1 cellular context compared by ENCODE assay signal in the genomic region with DNA sequence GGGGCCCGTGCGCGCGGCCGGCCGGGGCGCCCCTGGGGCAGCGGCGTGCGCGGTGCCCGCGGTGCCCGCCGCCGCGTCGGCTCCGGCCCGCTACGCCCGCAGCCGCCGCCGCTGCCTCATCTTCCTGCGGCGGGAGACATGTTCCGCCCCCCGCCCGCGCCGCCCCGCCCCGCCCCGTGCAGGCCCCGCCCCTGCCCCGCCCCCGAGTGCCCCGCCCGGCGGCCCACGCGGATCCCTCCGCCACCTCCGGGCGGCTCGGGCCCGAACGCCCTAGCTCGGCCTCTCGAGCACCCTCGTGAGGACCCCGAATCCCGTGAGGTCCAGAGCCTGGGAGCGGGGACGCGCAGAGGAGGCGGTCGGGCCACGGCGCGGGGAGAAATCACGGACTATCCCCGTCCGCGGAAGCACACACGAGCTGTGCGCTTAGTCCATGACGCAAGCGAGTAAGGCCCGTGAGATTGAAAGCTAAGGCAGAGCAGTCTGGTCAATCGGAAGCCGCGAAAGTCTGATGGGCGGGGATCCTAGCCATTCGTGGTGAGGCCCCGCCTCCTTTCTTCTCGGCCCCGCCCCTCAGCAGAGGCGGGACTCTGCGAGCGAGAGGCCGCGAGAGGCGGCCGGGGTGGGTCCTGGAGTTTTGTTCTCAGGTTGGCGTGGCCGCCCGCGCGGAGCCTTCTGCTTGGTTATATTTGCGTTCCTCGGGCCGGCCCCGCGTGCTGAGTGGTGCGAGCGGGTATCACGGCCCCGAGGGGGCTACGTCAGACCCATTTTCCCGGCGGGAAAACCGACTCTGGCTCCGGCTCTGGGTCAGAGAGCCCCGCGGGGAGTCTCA.
A peak's percentile ranks its signal among the peaks of the same experiment; 100 is the strongest.
TF ChIP-seq lines count a peak whose summit lies in the region.

A gene (minus strand): TSS at position 145 of the 829 bp plus-strand sequence. CDS start 2,367 bp downstream, outside the sequence.

TF ChIP-seq in GM12878, 131 proteins besides CTCF, POLR2A, EP300 and RAD21 (continued from another document and continues in another):
- TF ChIP-seq, protein P1, sequence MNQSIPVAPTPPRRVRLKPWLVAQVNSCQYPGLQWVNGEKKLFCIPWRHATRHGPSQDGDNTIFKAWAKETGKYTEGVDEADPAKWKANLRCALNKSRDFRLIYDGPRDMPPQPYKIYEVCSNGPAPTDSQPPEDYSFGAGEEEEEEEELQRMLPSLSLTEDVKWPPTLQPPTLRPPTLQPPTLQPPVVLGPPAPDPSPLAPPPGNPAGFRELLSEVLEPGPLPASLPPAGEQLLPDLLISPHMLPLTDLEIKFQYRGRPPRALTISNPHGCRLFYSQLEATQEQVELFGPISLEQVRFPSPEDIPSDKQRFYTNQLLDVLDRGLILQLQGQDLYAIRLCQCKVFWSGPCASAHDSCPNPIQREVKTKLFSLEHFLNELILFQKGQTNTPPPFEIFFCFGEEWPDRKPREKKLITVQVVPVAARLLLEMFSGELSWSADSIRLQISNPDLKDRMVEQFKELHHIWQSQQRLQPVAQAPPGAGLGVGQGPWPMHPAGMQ (IDR thresholded peaks at IDR 0.05; ENCODE audit: borderline replicate concordance): no peak
- TF ChIP-seq NBN (IDR thresholded peaks at IDR 0.05) (peak; percentile 96), HDGF (IDR thresholded peaks at IDR 0.05) (0 out of 2 replicates have a peak, but pooled peaks have one; percentile 67), ZNF384 (IDR thresholded peaks at IDR 0.05; ENCODE audit: borderline replicate concordance, low read depth, low read length) (no peak), POU2F2 (IDR thresholded peaks at IDR 0.05; ENCODE audit: borderline replicate concordance, low read depth, low read length) (peak; percentile 36; the same call in 1 of the 3 replicates), CBX3 (IDR thresholded peaks at IDR 0.05; ENCODE audit: borderline replicate concordance, low read depth) (no peak), PAX8 (IDR thresholded peaks at IDR 0.05) (no peak), SREBF2 (IDR thresholded peaks at IDR 0.05; ENCODE audit: low read length) (no peak), KDM1A (IDR thresholded peaks at IDR 0.05; ENCODE audit: borderline replicate concordance) (no peak), EGR1 (IDR thresholded peaks at IDR 0.05; ENCODE audit: borderline replicate concordance in 1 of 2, low read depth in 2 of 2, low read length in 2 of 2) (peak in 1 of 2 experiments; percentile 55; a peak in 2 of 3 replicates), BRCA1 (IDR thresholded peaks at IDR 0.05; ENCODE audit: low read depth, low read length) (peak; percentile 47; the same call in 1 of the 2 replicates), ZNF207 (IDR thresholded peaks at IDR 0.05; ENCODE audit: borderline replicate concordance) (peak; percentile 76; the same call in 1 of the 2 replicates), POLR2AphosphoS2 (IDR thresholded peaks at IDR 0.05; ENCODE audit: low read depth, low read length) (no peak), WRNIP1 (IDR thresholded peaks at IDR 0.05; ENCODE audit: borderline replicate concordance, low read depth, low read length) (no peak), JUND (IDR thresholded peaks at IDR 0.05; ENCODE audit: low read depth, low read length) (no peak), NR2F1 (conservative IDR thresholded peaks at IDR 0.05) (no peak; the same call in 1 of the 2 replicates), IKZF1 (conservative IDR thresholded peaks at IDR 0.05) (peak; percentile 97), RUNX3 (IDR thresholded peaks at IDR 0.05; ENCODE audit: low read length) (peak; percentile 59), DPF2 (IDR thresholded peaks at IDR 0.05) (peak; percentile 100), CBFB (IDR thresholded peaks at IDR 0.05; ENCODE audit: low read depth) (peak; percentile 90), CREB1 (IDR thresholded peaks at IDR 0.05; ENCODE audit: low read depth) (peak; percentile 99), SMAD5 (IDR thresholded peaks at IDR 0.05; ENCODE audit: low read depth) (no peak), TCF12 (IDR thresholded peaks at IDR 0.05; ENCODE audit: low read depth, low read length) (0 out of 2 replicates have a peak, but pooled peaks have one; percentile 38), HDAC2 (IDR thresholded peaks at IDR 0.05) (no peak), GABPA (IDR thresholded peaks at IDR 0.05; ENCODE audit: low read depth) (no peak), TCF7 (IDR thresholded peaks at IDR 0.05; ENCODE audit: borderline replicate concordance) (no peak), ZNF24 (IDR thresholded peaks at IDR 0.05) (no peak), CHD1 (IDR thresholded peaks at IDR 0.05; ENCODE audit: low read depth, low read length) (peak; percentile 43; the same call in 1 of the 2 replicates), STAT3 (IDR thresholded peaks at IDR 0.05; ENCODE audit: low read depth, low read length) (no peak), CBX5 (IDR thresholded peaks at IDR 0.05; ENCODE audit: low read depth) (no peak), SMC3 (IDR thresholded peaks at IDR 0.05; ENCODE audit: borderline replicate concordance, low read length) (no peak), BHLHE40 (IDR thresholded peaks at IDR 0.05; ENCODE audit: borderline replicate concordance in 1 of 2, low read depth in 2 of 2, low read length in 1 of 2) (peak in 1 of 2 experiments; percentile 90; a peak in 2 of 4 replicates), EED (IDR thresholded peaks at IDR 0.05; ENCODE audit: low read depth) (peak; percentile 82), FOXM1 (IDR thresholded peaks at IDR 0.05; ENCODE audit: low read depth, low read length) (no peak)
- TF ChIP-seq, protein P2, sequence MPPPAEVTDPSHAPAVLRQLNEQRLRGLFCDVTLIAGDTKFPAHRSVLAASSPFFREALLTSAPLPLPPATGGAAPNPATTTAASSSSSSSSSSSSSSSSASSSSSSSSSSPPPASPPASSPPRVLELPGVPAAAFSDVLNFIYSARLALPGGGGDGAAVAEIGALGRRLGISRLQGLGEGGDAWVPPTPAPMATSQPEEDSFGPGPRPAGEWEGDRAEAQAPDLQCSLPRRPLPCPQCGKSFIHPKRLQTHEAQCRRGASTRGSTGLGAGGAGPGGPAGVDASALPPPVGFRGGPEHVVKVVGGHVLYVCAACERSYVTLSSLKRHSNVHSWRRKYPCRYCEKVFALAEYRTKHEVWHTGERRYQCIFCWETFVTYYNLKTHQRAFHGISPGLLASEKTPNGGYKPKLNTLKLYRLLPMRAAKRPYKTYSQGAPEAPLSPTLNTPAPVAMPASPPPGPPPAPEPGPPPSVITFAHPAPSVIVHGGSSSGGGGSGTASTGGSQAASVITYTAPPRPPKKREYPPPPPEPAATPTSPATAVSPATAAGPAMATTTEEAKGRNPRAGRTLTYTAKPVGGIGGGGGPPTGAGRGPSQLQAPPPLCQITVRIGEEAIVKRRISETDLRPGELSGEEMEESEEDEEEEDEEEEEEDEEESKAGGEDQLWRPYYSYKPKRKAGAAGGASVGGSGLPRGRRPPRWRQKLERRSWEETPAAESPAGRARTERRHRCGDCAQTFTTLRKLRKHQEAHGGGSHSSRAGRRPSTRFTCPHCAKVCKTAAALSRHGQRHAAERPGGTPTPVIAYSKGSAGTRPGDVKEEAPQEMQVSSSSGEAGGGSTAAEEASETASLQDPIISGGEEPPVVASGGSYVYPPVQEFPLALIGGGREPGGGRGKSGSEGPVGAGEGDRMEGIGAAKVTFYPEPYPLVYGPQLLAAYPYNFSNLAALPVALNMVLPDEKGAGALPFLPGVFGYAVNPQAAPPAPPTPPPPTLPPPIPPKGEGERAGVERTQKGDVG (CRISPR knock-in tag; IDR thresholded peaks at IDR 0.05): no peak
- TF ChIP-seq, protein P3, sequence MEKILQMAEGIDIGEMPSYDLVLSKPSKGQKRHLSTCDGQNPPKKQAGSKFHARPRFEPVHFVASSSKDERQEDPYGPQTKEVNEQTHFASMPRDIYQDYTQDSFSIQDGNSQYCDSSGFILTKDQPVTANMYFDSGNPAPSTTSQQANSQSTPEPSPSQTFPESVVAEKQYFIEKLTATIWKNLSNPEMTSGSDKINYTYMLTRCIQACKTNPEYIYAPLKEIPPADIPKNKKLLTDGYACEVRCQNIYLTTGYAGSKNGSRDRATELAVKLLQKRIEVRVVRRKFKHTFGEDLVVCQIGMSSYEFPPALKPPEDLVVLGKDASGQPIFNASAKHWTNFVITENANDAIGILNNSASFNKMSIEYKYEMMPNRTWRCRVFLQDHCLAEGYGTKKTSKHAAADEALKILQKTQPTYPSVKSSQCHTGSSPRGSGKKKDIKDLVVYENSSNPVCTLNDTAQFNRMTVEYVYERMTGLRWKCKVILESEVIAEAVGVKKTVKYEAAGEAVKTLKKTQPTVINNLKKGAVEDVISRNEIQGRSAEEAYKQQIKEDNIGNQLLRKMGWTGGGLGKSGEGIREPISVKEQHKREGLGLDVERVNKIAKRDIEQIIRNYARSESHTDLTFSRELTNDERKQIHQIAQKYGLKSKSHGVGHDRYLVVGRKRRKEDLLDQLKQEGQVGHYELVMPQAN (conservative IDR thresholded peaks at IDR 0.05): no peak
- TF ChIP-seq, protein P4, sequence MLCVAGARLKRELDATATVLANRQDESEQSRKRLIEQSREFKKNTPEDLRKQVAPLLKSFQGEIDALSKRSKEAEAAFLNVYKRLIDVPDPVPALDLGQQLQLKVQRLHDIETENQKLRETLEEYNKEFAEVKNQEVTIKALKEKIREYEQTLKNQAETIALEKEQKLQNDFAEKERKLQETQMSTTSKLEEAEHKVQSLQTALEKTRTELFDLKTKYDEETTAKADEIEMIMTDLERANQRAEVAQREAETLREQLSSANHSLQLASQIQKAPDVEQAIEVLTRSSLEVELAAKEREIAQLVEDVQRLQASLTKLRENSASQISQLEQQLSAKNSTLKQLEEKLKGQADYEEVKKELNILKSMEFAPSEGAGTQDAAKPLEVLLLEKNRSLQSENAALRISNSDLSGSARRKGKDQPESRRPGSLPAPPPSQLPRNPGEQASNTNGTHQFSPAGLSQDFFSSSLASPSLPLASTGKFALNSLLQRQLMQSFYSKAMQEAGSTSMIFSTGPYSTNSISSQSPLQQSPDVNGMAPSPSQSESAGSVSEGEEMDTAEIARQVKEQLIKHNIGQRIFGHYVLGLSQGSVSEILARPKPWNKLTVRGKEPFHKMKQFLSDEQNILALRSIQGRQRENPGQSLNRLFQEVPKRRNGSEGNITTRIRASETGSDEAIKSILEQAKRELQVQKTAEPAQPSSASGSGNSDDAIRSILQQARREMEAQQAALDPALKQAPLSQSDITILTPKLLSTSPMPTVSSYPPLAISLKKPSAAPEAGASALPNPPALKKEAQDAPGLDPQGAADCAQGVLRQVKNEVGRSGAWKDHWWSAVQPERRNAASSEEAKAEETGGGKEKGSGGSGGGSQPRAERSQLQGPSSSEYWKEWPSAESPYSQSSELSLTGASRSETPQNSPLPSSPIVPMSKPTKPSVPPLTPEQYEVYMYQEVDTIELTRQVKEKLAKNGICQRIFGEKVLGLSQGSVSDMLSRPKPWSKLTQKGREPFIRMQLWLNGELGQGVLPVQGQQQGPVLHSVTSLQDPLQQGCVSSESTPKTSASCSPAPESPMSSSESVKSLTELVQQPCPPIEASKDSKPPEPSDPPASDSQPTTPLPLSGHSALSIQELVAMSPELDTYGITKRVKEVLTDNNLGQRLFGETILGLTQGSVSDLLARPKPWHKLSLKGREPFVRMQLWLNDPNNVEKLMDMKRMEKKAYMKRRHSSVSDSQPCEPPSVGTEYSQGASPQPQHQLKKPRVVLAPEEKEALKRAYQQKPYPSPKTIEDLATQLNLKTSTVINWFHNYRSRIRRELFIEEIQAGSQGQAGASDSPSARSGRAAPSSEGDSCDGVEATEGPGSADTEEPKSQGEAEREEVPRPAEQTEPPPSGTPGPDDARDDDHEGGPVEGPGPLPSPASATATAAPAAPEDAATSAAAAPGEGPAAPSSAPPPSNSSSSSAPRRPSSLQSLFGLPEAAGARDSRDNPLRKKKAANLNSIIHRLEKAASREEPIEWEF (IDR thresholded peaks at IDR 0.05; ENCODE audit: insufficient replicate concordance, low read depth, low read length): no peak
- TF ChIP-seq, protein P5, sequence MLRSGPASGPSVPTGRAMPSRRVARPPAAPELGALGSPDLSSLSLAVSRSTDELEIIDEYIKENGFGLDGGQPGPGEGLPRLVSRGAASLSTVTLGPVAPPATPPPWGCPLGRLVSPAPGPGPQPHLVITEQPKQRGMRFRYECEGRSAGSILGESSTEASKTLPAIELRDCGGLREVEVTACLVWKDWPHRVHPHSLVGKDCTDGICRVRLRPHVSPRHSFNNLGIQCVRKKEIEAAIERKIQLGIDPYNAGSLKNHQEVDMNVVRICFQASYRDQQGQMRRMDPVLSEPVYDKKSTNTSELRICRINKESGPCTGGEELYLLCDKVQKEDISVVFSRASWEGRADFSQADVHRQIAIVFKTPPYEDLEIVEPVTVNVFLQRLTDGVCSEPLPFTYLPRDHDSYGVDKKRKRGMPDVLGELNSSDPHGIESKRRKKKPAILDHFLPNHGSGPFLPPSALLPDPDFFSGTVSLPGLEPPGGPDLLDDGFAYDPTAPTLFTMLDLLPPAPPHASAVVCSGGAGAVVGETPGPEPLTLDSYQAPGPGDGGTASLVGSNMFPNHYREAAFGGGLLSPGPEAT (IDR thresholded peaks at IDR 0.05; ENCODE audit: low read depth): peak; percentile 92
- TF ChIP-seq, protein P6, sequence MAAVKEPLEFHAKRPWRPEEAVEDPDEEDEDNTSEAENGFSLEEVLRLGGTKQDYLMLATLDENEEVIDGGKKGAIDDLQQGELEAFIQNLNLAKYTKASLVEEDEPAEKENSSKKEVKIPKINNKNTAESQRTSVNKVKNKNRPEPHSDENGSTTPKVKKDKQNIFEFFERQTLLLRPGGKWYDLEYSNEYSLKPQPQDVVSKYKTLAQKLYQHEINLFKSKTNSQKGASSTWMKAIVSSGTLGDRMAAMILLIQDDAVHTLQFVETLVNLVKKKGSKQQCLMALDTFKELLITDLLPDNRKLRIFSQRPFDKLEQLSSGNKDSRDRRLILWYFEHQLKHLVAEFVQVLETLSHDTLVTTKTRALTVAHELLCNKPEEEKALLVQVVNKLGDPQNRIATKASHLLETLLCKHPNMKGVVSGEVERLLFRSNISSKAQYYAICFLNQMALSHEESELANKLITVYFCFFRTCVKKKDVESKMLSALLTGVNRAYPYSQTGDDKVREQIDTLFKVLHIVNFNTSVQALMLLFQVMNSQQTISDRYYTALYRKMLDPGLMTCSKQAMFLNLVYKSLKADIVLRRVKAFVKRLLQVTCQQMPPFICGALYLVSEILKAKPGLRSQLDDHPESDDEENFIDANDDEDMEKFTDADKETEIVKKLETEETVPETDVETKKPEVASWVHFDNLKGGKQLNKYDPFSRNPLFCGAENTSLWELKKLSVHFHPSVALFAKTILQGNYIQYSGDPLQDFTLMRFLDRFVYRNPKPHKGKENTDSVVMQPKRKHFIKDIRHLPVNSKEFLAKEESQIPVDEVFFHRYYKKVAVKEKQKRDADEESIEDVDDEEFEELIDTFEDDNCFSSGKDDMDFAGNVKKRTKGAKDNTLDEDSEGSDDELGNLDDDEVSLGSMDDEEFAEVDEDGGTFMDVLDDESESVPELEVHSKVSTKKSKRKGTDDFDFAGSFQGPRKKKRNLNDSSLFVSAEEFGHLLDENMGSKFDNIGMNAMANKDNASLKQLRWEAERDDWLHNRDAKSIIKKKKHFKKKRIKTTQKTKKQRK (IDR thresholded peaks at IDR 0.05; ENCODE audit: low read depth, low read length): peak; percentile 92
- TF ChIP-seq, protein P7, sequence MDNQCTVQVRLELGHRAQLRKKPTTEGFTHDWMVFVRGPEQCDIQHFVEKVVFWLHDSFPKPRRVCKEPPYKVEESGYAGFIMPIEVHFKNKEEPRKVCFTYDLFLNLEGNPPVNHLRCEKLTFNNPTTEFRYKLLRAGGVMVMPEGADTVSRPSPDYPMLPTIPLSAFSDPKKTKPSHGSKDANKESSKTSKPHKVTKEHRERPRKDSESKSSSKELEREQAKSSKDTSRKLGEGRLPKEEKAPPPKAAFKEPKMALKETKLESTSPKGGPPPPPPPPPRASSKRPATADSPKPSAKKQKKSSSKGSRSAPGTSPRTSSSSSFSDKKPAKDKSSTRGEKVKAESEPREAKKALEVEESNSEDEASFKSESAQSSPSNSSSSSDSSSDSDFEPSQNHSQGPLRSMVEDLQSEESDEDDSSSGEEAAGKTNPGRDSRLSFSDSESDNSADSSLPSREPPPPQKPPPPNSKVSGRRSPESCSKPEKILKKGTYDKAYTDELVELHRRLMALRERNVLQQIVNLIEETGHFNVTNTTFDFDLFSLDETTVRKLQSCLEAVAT (IDR thresholded peaks at IDR 0.05): peak; percentile 89
